22 cellular contexts compared by ENCODE assay signal in genomic region chr13:51235186-51235585, GRCh38. TPM values are rescaled to one million over a fixed set of nuclear protein-coding genes. Genes with fewer than 3 reads are reported as not detected.
DNase-seq lines count a peak whose midpoint lies in the region; ATAC-seq and TF ChIP-seq lines count a peak whose summit lies in the region.
"Had no signal": no experiment of that assay in that cellular context is flagged by ENCODE, and none has a peak within 500 bp of the region (broad histone marks: within the 10 kb centered on the region; RNA-seq: fewer than 3 reads in every experiment).

No MANE protein-coding gene starts in this region.

- no peak overlapping the region; the same call in 1 of the 2 replicates for H2AFZ ChIP-seq in GM23248

- peak overlapping the region; percentile 67; the same call in 1 of the 2 replicates for H3K27ac Mint-ChIP-seq in WTC11
- H3K27ac Mint-ChIP-seq: CD8-positive, alpha-beta T cell had no signal

- H3K79me2 ChIP-seq in GM23248 (ENCODE audit: insufficient read depth), result no peaks in the 10 kb centered on the region

- peak; percentile 10 for DNase-seq in GM23248
- no peak for DNase-seq in WTC11 (ENCODE audit: low spot score)
- DNase-seq in fibroblast of gingiva (ENCODE audit: low read depth), result peak; percentile 50
- DNase-seq in spleen, result no peak
- no peak for DNase-seq in NCI-H146 (lab: John Stamatoyannopoulos, UW)
- DNase-seq in AG20443 (ENCODE audit: low spot score), result no peak
- DNase-seq in EL, result no peak
- DNase-seq: AML-193; Caco-2; CD8-positive, alpha-beta T cell; DMS79 treated with DMSO at 0.1 percent for 48 hours; H7; KG1; MG63; NCI-H2029; NCI-H446; NCI-H524 treated with DMSO at 0.1 percent for 48 hours; NCI-H774; NK-92 treated with Interleukin-12 subunit alpha and Interleukin-12 subunit beta, amount 100 ng/mL, for 24 hours; RPMI8226; SHP77 had no signal

- H3K9ac ChIP-seq in GM23248, result no peak overlapping the region

- peaks cover 23% of the 10 kb centered on the region for H3K27me3 ChIP-seq in GM23248 (replicated peaks; ENCODE audit: insufficient read depth)
- no peaks in the 10 kb centered on the region for H3K27me3 ChIP-seq in spleen (replicated peaks in 1 of 7)

- no peaks in the 10 kb centered on the region for H4K20me1 ChIP-seq in GM23248 (ENCODE audit: insufficient read depth)

- POLR2A ChIA-PET in WTC11 (lab: Charles Lee), result no interaction called here

- TF ChIP-seq CTCF in WTC11 (IDR thresholded peaks at IDR 0.05) (no peak), spleen (IDR thresholded peaks at IDR 0.05 in 8 of 11, conservative IDR thresholded peaks at IDR 0.05 in 3 of 11) (no peak)

- CTCF ChIA-PET in WTC11 (lab: Charles Lee), result interaction anchor here (0.6 to 3.8 kb wide), 7 partner anchors 10 to 562 kb away, joined by 3 to 22 read pairs (median 6); no protein-coding TSS in a partner anchor

- intact Hi-C loops in spleen (cut with DNase I; ENCODE audit: low total_unique reads), result no loop called here

- H3K9me3 ChIP-seq in GM23248 (ENCODE audit: low read depth) (no peaks in the 10 kb centered on the region), spleen (peaks cover 0 to 4% (median 0%) of the 10 kb centered on the region in 8 donors)
- H3K9me3 ChIP-seq: Caco-2, MG63 had no signal

- no peaks in the 10 kb centered on the region for H3K9me2 ChIP-seq in GM23248 (ENCODE audit: insufficient read depth)

- 36 to 42% methylated on average over 2 of the region's 2 CpGs for WGBS in GM23248 (ENCODE audit: low coverage in 1 of 2, low lambda C conversion rate in 2 of 2, missing lambda C conversion rate in 2 of 2), 2 experiments
- 72 to 89% (median 81%) methylated on average over 2 of the region's 2 CpGs for WGBS in spleen, 5 donors

- in situ Hi-C loops in GM23248 (cut with MboI), result no loop called here

- H3K4me1 ChIP-seq in GM23248 (ENCODE audit: insufficient read depth) (peaks cover 2% of the 10 kb centered on the region; the same call in 1 of the 2 replicates), spleen (peaks cover 8 to 34% (median 19%) of the 10 kb centered on the region in 6 donors)
- H3K4me1 ChIP-seq: Caco-2 had no signal

- no peak for TF ChIP-seq POLR2A in spleen (IDR thresholded peaks at IDR 0.05)

- H3K36me3 ChIP-seq in GM23248 (ENCODE audit: low read depth), result no peaks in the 10 kb centered on the region
- H3K36me3 ChIP-seq in spleen, result peaks cover 0 to 17% (median 0%) of the 10 kb centered on the region in 6 donors
- H3K36me3 ChIP-seq: MG63 had no signal

- H3K36me3 Mint-ChIP-seq in WTC11, result peaks cover 55% of the 10 kb centered on the region
- H3K36me3 Mint-ChIP-seq: CD8-positive, alpha-beta T cell had no signal

- H3K27me3 Mint-ChIP-seq in WTC11 (ENCODE audit: low read depth), result no peaks in the 10 kb centered on the region

- H3K4me3 ChIP-seq in GM23248 (no peak overlapping the region), spleen (no peak overlapping the region)
- H3K4me3 ChIP-seq: MG63 had no signal

- no peak overlapping the region for H3K4me2 ChIP-seq in GM23248 (ENCODE audit: unreplicated experiment)

- H3F3A ChIP-seq in GM23248 (ENCODE audit: insufficient read depth), result no peaks in the 10 kb centered on the region

- no peak overlapping the region for H3K4me3 Mint-ChIP-seq in WTC11
- H3K4me3 Mint-ChIP-seq: CD8-positive, alpha-beta T cell had no signal

- no peaks in the 10 kb centered on the region; the same call in 1 of the 2 replicates for H3K9me3 Mint-ChIP-seq in WTC11
- H3K9me3 Mint-ChIP-seq: CD8-positive, alpha-beta T cell had no signal

- peaks cover 62% of the 10 kb centered on the region for H3K4me1 Mint-ChIP-seq in WTC11

- H3K27ac ChIP-seq in GM23248 (no peak overlapping the region), spleen (peak overlapping the region in 7 of 8 donors; percentile 31 to 78 (median 70))
- H3K27ac ChIP-seq: C4-2B had no signal

- ATAC-seq in WTC11, result no peak
- ATAC-seq: CD8-positive, alpha-beta T cell had no signal

TF ChIP-seq in WTC11, 78 proteins besides CTCF, POLR2A, EP300 and RAD21 (continues in another document):
- TF ChIP-seq ZNF423 (CRISPR knock-in tag; IDR thresholded peaks at IDR 0.05) (no peak), HMGA2 (CRISPR knock-in tag; IDR thresholded peaks at IDR 0.05) (no peak), ZBTB43 (CRISPR knock-in tag; IDR thresholded peaks at IDR 0.05) (no peak), PRDM15 (CRISPR knock-in tag; IDR thresholded peaks at IDR 0.05) (no peak), TP53 (CRISPR knock-in tag; IDR thresholded peaks at IDR 0.05) (no peak), STAT6 (CRISPR knock-in tag; conservative IDR thresholded peaks at IDR 0.05; ENCODE audit: low read depth) (no peak)
- TF ChIP-seq, protein P1, sequence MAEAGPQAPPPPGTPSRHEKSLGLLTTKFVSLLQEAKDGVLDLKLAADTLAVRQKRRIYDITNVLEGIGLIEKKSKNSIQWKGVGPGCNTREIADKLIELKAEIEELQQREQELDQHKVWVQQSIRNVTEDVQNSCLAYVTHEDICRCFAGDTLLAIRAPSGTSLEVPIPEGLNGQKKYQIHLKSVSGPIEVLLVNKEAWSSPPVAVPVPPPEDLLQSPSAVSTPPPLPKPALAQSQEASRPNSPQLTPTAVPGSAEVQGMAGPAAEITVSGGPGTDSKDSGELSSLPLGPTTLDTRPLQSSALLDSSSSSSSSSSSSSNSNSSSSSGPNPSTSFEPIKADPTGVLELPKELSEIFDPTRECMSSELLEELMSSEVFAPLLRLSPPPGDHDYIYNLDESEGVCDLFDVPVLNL (CRISPR knock-in tag; IDR thresholded peaks at IDR 0.05; ENCODE audit: borderline replicate concordance, low read depth), result no peak

RNA-seq across cellular contexts. Expression of gene FAM124A, which starts 13.0 kb away (rescaled TPM):
- not detected in 2 replicates for total RNA-seq in GM23248 (2014; rRNA removed; shearing (Covaris generic))
- polyA plus RNA-seq in GM23248 (2016; fragmentation: Nextera tagmentation; extraction: Ambion mirVana) (0.10 TPM in 1 of 2 replicates, not detected in the other), spleen (1 to 10 TPM; 2.6 to 7.3 (median 4.0) TPM)
- total RNA-seq in WTC11 (2021) (41.2 to 45.8 TPM (median 41.6 TPM) in 3 replicates), spleen (10 to 100 TPM; 17.3 to 39.9 (median 28.6) TPM)

Comparison
In these comparisons a context has a peak if more than half of its experiments do, and no peak if none do; other contexts are left out.
1. DNase-seq: peak in GM23248 (single experiment) and fibroblast of gingiva (single experiment); none in WTC11 (single experiment), spleen (single experiment), NCI-H146 (single experiment), AG20443 (single experiment) and EL (single experiment).
2. RNA of gene FAM124A, which starts 13.0 kb away (total RNA-seq): 41.2 to 45.8 TPM in WTC11 and 17.3 to 39.9 TPM in spleen; not detected in GM23248; every median in the first group is over 10 times any median in the second.